In genomic region chr16:88764913-88765349, GRCh38 we compare ENCODE assay signal across 13 cellular contexts. TPM values are rescaled to one million over a fixed set of nuclear protein-coding genes. Genes with fewer than 3 reads are reported as not detected.
DNase-seq lines count a peak whose midpoint lies in the region; ATAC-seq, FAIRE-seq and TF ChIP-seq lines count a peak whose summit lies in the region.
"Had no signal": no experiment of that assay in that cellular context is flagged by ENCODE, and none has a peak within 500 bp of the region (broad histone marks: within the 10 kb centered on the region; RNA-seq: fewer than 3 reads in every experiment).

No MANE protein-coding gene starts in this region.

- peaks cover 59% of the 10 kb centered on the region for H4K20me1 ChIP-seq in keratinocyte (ENCODE audit: control insufficient read depth, extremely low read depth, insufficient read depth, low read length)

- H3K9ac ChIP-seq in keratinocyte (ENCODE audit: control insufficient read depth, extremely low read depth, insufficient read depth, low read length), result no peak overlapping the region

- no peak overlapping the region for H2AFZ ChIP-seq in keratinocyte (ENCODE audit: control insufficient read depth, low read length)

- H3K36me3 Mint-ChIP-seq in T-helper 17 cell (ENCODE audit: low read depth), result no peaks in the 10 kb centered on the region

- H3K79me2 ChIP-seq in keratinocyte (ENCODE audit: control insufficient read depth, insufficient read depth, low read length), result peaks cover 95% of the 10 kb centered on the region

- no peak for FAIRE-seq in H54 (lab: Jason Lieb, UNC)
- no peak for FAIRE-seq in keratinocyte (lab: Jason Lieb, UNC)
- FAIRE-seq: D721Med had no signal

- H3K36me3 ChIP-seq in keratinocyte (ENCODE audit: control insufficient read depth in 2 of 2, extremely low read depth in 1 of 2, insufficient read depth in 2 of 2, low read length in 2 of 2) (peaks cover 18 to 24% of the 10 kb centered on the region in 2 experiments), thymus (ENCODE audit: control insufficient read depth, insufficient read depth) (peaks cover 15% of the 10 kb centered on the region)
- H3K36me3 ChIP-seq: heart left ventricle had no signal

- H3K4me1 ChIP-seq in keratinocyte (ENCODE audit: control insufficient read depth, extremely low read depth, insufficient read depth, low read length) (peaks cover 37% of the 10 kb centered on the region), thymus (ENCODE audit: control insufficient read depth, insufficient read depth, low read length) (peaks cover 4% of the 10 kb centered on the region)

- peaks cover 11% of the 10 kb centered on the region for H3K9me1 ChIP-seq in keratinocyte (ENCODE audit: control insufficient read depth, extremely low read depth, insufficient read depth, low read length)

- H3K27ac Mint-ChIP-seq in T-helper 17 cell, result peak overlapping the region; percentile 78

- no peaks in the 10 kb centered on the region for H3K27me3 ChIP-seq in keratinocyte (ENCODE audit: control insufficient read depth, extremely low read depth, insufficient read depth, low read length)
- H3K27me3 ChIP-seq in thymus (ENCODE audit: control insufficient read depth, insufficient read depth), result no peaks in the 10 kb centered on the region
- H3K27me3 ChIP-seq: heart left ventricle had no signal

- no peaks in the 10 kb centered on the region for H3K9me3 ChIP-seq in T-helper 17 cell (ENCODE audit: control insufficient read depth, low read length, poor library complexity, severe bottlenecking)
- no peaks in the 10 kb centered on the region for H3K9me3 ChIP-seq in keratinocyte (ENCODE audit: control insufficient read depth, low read depth, low read length)
- no peaks in the 10 kb centered on the region for H3K9me3 ChIP-seq in thymus (ENCODE audit: control insufficient read depth)
- H3K9me3 ChIP-seq: heart left ventricle had no signal

- DNase-seq in H54 (ENCODE audit: insufficient read length, low spot score), result peak; percentile 97
- no peak for DNase-seq in T-helper 17 cell
- peak; percentile 83 for DNase-seq in keratinocyte (ENCODE audit: low read depth, low spot score)
- DNase-seq in UCSD-AML1 (lab: John Stamatoyannopoulos, UW; ENCODE audit: unreplicated experiment), result no peak
- no peak for DNase-seq in DMS79 treated with DMSO at 0.1 percent for 48 hours (lab: John Stamatoyannopoulos, UW)
- DNase-seq in stimulated activated naive CD4-positive, alpha-beta T cell (lab: John Stamatoyannopoulos, UW), result no peak
- DNase-seq in NCI-H2029 treated with DMSO at 0.1 percent for 48 hours (lab: John Stamatoyannopoulos, UW), result no peak
- DNase-seq: effector CD8-positive, alpha-beta T cell; GOT3; heart left ventricle; T-helper 9 cell had no signal

- no peak for TF ChIP-seq CTCF in keratinocyte (optimal IDR thresholded peaks at IDR 0.05 in 1 of 3, IDR thresholded peaks at IDR 0.05 in 1 of 3, conservative IDR thresholded peaks at IDR 0.05 in 1 of 3; ENCODE audit: extremely low read depth in 1 of 3, insufficient read depth in 2 of 3, low read length in 3 of 3)

- H3K4me1 Mint-ChIP-seq in T-helper 17 cell, result peaks cover 20% of the 10 kb centered on the region

- H3K4me3 ChIP-seq in keratinocyte (ENCODE audit: control insufficient read depth in 2 of 3, extremely low read depth in 1 of 3, insufficient read depth in 2 of 3, low read depth in 1 of 3, low read length in 3 of 3), result no peak overlapping the region
- H3K4me3 ChIP-seq in thymus (ENCODE audit: low read length), result no peak overlapping the region
- H3K4me3 ChIP-seq: heart left ventricle had no signal

- 93% methylated on average over 9 of the region's 9 CpGs for WGBS in thymus

- no peak for TF ChIP-seq POLR2A in H54 (IDR thresholded peaks at IDR 0.05; ENCODE audit: low read depth, low read length)

- peak overlapping the region; percentile 31 for H3K4me2 ChIP-seq in keratinocyte (ENCODE audit: control insufficient read depth, extremely low read depth, insufficient read depth, low read depth, low read length)

- dilution Hi-C loops in keratinocyte (cut with MboI; ENCODE audit: extremely low pct_ligation_motif_present, low sequenced_read_pairs), result loop anchor here (25.0 kb wide), 1 partner anchor 103 kb away; the partner anchor contains the start of genes CYBA and MVD

- no peak for ATAC-seq in T-helper 17 cell
- ATAC-seq: heart left ventricle had no signal

- H3K27ac ChIP-seq in keratinocyte (ENCODE audit: control insufficient read depth, insufficient read depth, low read length), result no peak overlapping the region
- peak overlapping the region; percentile 18 for H3K27ac ChIP-seq in thymus (ENCODE audit: low read depth)

- H3K27me3 Mint-ChIP-seq in T-helper 17 cell, result no peaks in the 10 kb centered on the region

- H3K4me3 Mint-ChIP-seq in T-helper 17 cell, result no peak overlapping the region

RNA-seq across cellular contexts. Expression of gene PIEZO1, which starts 20.1 kb away (rescaled TPM):
- 100 to 1,000 TPM; 272 to 318 TPM for total RNA-seq in T-helper 17 cell
- 62.8 to 136 TPM (median 120 TPM) in 3 replicates for polyA plus RNA-seq in keratinocyte
- polyA plus RNA-seq in keratinocyte (2011; ENCODE audit: low read depth), result 56.5 TPM
- polyA plus RNA-seq in keratinocyte (2011; cell fraction: cytosol; rRNA removed), result 29.9 and 72.0 TPM in 2 replicates
- polyA plus RNA-seq in keratinocyte (2011; cell fraction: nucleus; rRNA removed), result 489 and 583 TPM in 2 replicates
- polyA plus RNA-seq in keratinocyte (2012; ENCODE audit: low replicate concordance), result 161 and 179 TPM in 2 replicates
- 202 to 895 TPM (median 206 TPM) in 3 replicates for polyA minus RNA-seq in keratinocyte
- 161 TPM for polyA minus RNA-seq in keratinocyte (2011; cell fraction: cytosol; rRNA and poly(A)+ RNA removed)
- polyA minus RNA-seq in keratinocyte (2011; cell fraction: nucleus; rRNA and poly(A)+ RNA removed), result 459 and 543 TPM in 2 replicates
- polyA plus RNA-seq in thymus, result 115 TPM

RNA-seq across cellular contexts. Expression of gene CDT1, which starts 38.7 kb away (rescaled TPM):
- total RNA-seq in T-helper 17 cell, result 1 to 10 TPM in 1 of 2 donors, under 1 TPM in 1; 0.42 to 1.3 TPM
- polyA plus RNA-seq in keratinocyte (1.0 to 4.9 TPM (median 2.0 TPM) in 3 replicates), thymus (1.4 TPM)
- 0.10 TPM for polyA plus RNA-seq in keratinocyte (2011; ENCODE audit: low read depth)
- 0.94 and 4.1 TPM in 2 replicates for polyA plus RNA-seq in keratinocyte (2011; cell fraction: cytosol; rRNA removed)
- 0.60 and 1.0 TPM in 2 replicates for polyA plus RNA-seq in keratinocyte (2011; cell fraction: nucleus; rRNA removed)
- 0.55 and 7.5 TPM in 2 replicates for polyA plus RNA-seq in keratinocyte (2012; ENCODE audit: low replicate concordance)
- 0.30 to 9.4 TPM (median 4.0 TPM) in 3 replicates for polyA minus RNA-seq in keratinocyte
- polyA minus RNA-seq in keratinocyte (2011; cell fraction: cytosol; rRNA and poly(A)+ RNA removed), result 5.9 TPM
- polyA minus RNA-seq in keratinocyte (2011; cell fraction: nucleus; rRNA and poly(A)+ RNA removed), result 1.2 and 2.5 TPM in 2 replicates

RNA-seq across cellular contexts. Expression of gene APRT, which starts 46.8 kb away (rescaled TPM):
- total RNA-seq in T-helper 17 cell, result 100 to 1,000 TPM; 130 to 158 TPM
- polyA plus RNA-seq in keratinocyte, result 91.4 to 177 TPM (median 106 TPM) in 3 replicates
- 25.2 TPM for polyA plus RNA-seq in keratinocyte (2011; ENCODE audit: low read depth)
- polyA plus RNA-seq in keratinocyte (2011; cell fraction: cytosol; rRNA removed), result 51.1 and 112 TPM in 2 replicates
- polyA plus RNA-seq in keratinocyte (2011; cell fraction: nucleus; rRNA removed), result 49.9 and 72.8 TPM in 2 replicates
- polyA plus RNA-seq in keratinocyte (2012; ENCODE audit: low replicate concordance), result 135 and 217 TPM in 2 replicates
- 26.0 to 61.0 TPM (median 48.4 TPM) in 3 replicates for polyA minus RNA-seq in keratinocyte
- 182 TPM for polyA minus RNA-seq in keratinocyte (2011; cell fraction: cytosol; rRNA and poly(A)+ RNA removed)
- polyA minus RNA-seq in keratinocyte (2011; cell fraction: nucleus; rRNA and poly(A)+ RNA removed), result 29.3 and 31.1 TPM in 2 replicates
- polyA plus RNA-seq in thymus, result 122 TPM

RNA-seq across cellular contexts. Expression of gene CTU2, which starts 58.6 kb away (rescaled TPM):
- 10 to 100 TPM; 22.4 to 33.6 TPM for total RNA-seq in T-helper 17 cell
- 6.3 to 10.0 TPM (median 7.4 TPM) in 3 replicates for polyA plus RNA-seq in keratinocyte
- 13.6 TPM for polyA plus RNA-seq in keratinocyte (2011; ENCODE audit: low read depth)
- polyA plus RNA-seq in keratinocyte (2011; cell fraction: cytosol; rRNA removed), result 2.6 and 8.7 TPM in 2 replicates
- 8.2 and 11.1 TPM in 2 replicates for polyA plus RNA-seq in keratinocyte (2011; cell fraction: nucleus; rRNA removed)
- polyA plus RNA-seq in keratinocyte (2012; ENCODE audit: low replicate concordance), result 12.3 and 14.6 TPM in 2 replicates
- polyA minus RNA-seq in keratinocyte, result 5.0 to 9.6 TPM (median 5.2 TPM) in 3 replicates
- 29.7 TPM for polyA minus RNA-seq in keratinocyte (2011; cell fraction: cytosol; rRNA and poly(A)+ RNA removed)
- polyA minus RNA-seq in keratinocyte (2011; cell fraction: nucleus; rRNA and poly(A)+ RNA removed), result 6.5 and 7.2 TPM in 2 replicates
- 18.6 TPM for polyA plus RNA-seq in thymus

RNA-seq across cellular contexts. Expression of gene RNF166, which starts 58.7 kb away (rescaled TPM):
- 100 to 1,000 TPM; 235 to 398 TPM for total RNA-seq in T-helper 17 cell
- 3.2 to 4.7 TPM (median 3.4 TPM) in 3 replicates for polyA plus RNA-seq in keratinocyte
- polyA plus RNA-seq in keratinocyte (2011; ENCODE audit: low read depth), result 3.3 TPM
- 2.1 and 4.6 TPM in 2 replicates for polyA plus RNA-seq in keratinocyte (2011; cell fraction: cytosol; rRNA removed)
- polyA plus RNA-seq in keratinocyte (2011; cell fraction: nucleus; rRNA removed), result 5.0 and 8.5 TPM in 2 replicates
- polyA plus RNA-seq in keratinocyte (2012; ENCODE audit: low replicate concordance), result 4.0 and 4.4 TPM in 2 replicates
- 2.0 to 8.1 TPM (median 2.4 TPM) in 3 replicates for polyA minus RNA-seq in keratinocyte
- 10.2 TPM for polyA minus RNA-seq in keratinocyte (2011; cell fraction: cytosol; rRNA and poly(A)+ RNA removed)
- polyA minus RNA-seq in keratinocyte (2011; cell fraction: nucleus; rRNA and poly(A)+ RNA removed), result 3.8 and 4.0 TPM in 2 replicates
- polyA plus RNA-seq in thymus, result 144 TPM

Comparison
In these comparisons a context has a peak if more than half of its experiments do, and no peak if none do; other contexts are left out.
1. DNase-seq: peak in H54 (single experiment) and keratinocyte (single experiment); none in T-helper 17 cell (0 of 3), UCSD-AML1 (single experiment), DMS79 treated with DMSO at 0.1 percent for 48 hours (single experiment), stimulated activated naive CD4-positive, alpha-beta T cell (0 of 6) and NCI-H2029 treated with DMSO at 0.1 percent for 48 hours (single experiment).